8 cellular contexts compared by ENCODE assay signal in genomic region chr21:28385845-28386244, GRCh38.
"Had no signal": no experiment of that assay in that cellular context is flagged by ENCODE, and none has a peak within 500 bp of the region (broad histone marks: within the 10 kb centered on the region; RNA-seq: fewer than 3 reads in every experiment).

No MANE protein-coding gene starts in this region.

- ATAC-seq: GM12878 had no signal

- DNase-seq: GDM1, GF-D8 had no signal

- FAIRE-seq: G401.6, GM12878, GM12891, GM12892, GM18507, GM19239 had no signal

- H3K4me3 ChIP-seq: GM12878 had no signal
